ENCODE assay signal across 38 cellular contexts in the genomic region with DNA sequence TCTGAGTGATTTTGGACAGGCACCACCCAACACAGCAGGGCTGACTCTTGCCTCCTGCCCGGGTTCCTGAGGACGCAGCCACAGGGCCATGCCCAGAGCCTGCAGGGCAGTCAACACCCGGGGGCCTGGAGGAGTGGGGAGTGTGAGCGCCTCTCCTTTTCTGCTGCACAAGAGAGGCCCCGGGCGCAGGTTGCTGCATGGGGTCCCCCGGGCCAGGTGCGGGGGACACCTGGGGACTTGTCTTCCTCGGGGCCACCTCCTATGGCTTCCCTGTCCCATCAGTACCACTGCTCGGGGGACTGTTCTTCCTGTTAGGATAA. TPM values are rescaled to one million over a fixed set of nuclear protein-coding genes. Genes with fewer than 3 reads are reported as not detected.
DNase-seq lines count a peak whose midpoint lies in the region; ATAC-seq, FAIRE-seq and TF ChIP-seq lines count a peak whose summit lies in the region.
"Had no signal": no experiment of that assay in that cellular context is flagged by ENCODE, and none has a peak within 500 bp of the region (broad histone marks: within the 10 kb centered on the region; RNA-seq: fewer than 3 reads in every experiment).

No MANE protein-coding gene starts in this region.

- no peak overlapping the region for H3K23ac ChIP-seq in neuronal stem cell (ENCODE audit: low read depth, low read length, poor library complexity)

- no peak overlapping the region for H3K4ac ChIP-seq in neuronal stem cell (ENCODE audit: low read length)

- ATAC-seq in Right ventricle myocardium inferior, result no peak
- ATAC-seq in heart right ventricle, result no peak
- no peak for ATAC-seq in right cardiac atrium
- no peak for ATAC-seq in left ventricle myocardium superior
- ATAC-seq in HepG2, result no peak
- no peak for ATAC-seq in right lobe of liver
- ATAC-seq: A549; CD8-positive, alpha-beta T cell had no signal

- peaks cover 0 to 69% (median 28%) of the 10 kb centered on the region in 7 donors for H3K27me3 ChIP-seq in heart right ventricle
- H3K27me3 ChIP-seq in right cardiac atrium (ENCODE audit: control insufficient read depth, insufficient read depth), result no peaks in the 10 kb centered on the region
- H3K27me3 ChIP-seq in HepG2 (ENCODE audit: control insufficient read depth in 1 of 2, insufficient read depth in 2 of 2, low read length in 2 of 2), result peaks cover 19 to 63% of the 10 kb centered on the region in 2 experiments
- no peaks in the 10 kb centered on the region for H3K27me3 ChIP-seq in right lobe of liver
- H3K27me3 ChIP-seq in neuronal stem cell (ENCODE audit: control insufficient read depth in 3 of 3, insufficient read depth in 3 of 3, low read depth in 1 of 3, low read length in 3 of 3), result peaks cover 0 to 51% (median 0%) of the 10 kb centered on the region in 3 experiments
- H3K27me3 ChIP-seq: BLaER1 had no signal

- no peak overlapping the region for H3K9ac ChIP-seq in HepG2 (ENCODE audit: insufficient read depth, low read depth, low read length)
- no peak overlapping the region for H3K9ac ChIP-seq in neuronal stem cell (ENCODE audit: low read depth, low read length, poor library complexity)
- H3K9ac ChIP-seq: BLaER1; BLaER1 treated with 17β-estradiol and CSF1 and Interleukin-3, amounts not matched to agents 10 nM and 100 nM had no signal

- CTCF ChIA-PET in HepG2 (lab: Yijun Ruan, JAX; ENCODE audit: low intra/inter-chr PET ratio, low total read pairs), result no interaction called here

- 84 to 92% methylated on average over 10 of the region's 10 CpGs for WGBS in heart right ventricle, 2 donors
- WGBS in right cardiac atrium, result 81% methylated on average over 10 of the region's 10 CpGs
- 0% methylated on average over 3 of the region's 10 CpGs for WGBS in HepG2 (ENCODE audit: low lambda C conversion rate)
- WGBS in right lobe of liver (ENCODE audit: insufficient coverage, low coverage, low lambda C conversion rate, missing lambda C conversion rate), result no CpG with 5 or more reads among the region's 10 CpGs
- no CpG with 5 or more reads among the region's 10 CpGs for WGBS in neuronal stem cell (ENCODE audit: extremely low coverage in 2 of 2, insufficient read length in 2 of 2, insufficient replicate concordance in 1 of 2), 2 donors

- no peaks in the 10 kb centered on the region for H3K79me2 ChIP-seq in HepG2 (ENCODE audit: insufficient read depth, low read length)

- no peak overlapping the region for H2BK5ac ChIP-seq in neuronal stem cell (ENCODE audit: low read length)

- peaks cover 3% of the 10 kb centered on the region for H3K36me3 Mint-ChIP-seq in endothelial cell (ENCODE audit: low read depth, unreplicated experiment)
- H3K36me3 Mint-ChIP-seq: CD14-positive monocyte; CD4-positive, alpha-beta memory T cell; CD4-positive, CD25-positive, alpha-beta regulatory T cell; CD8-positive, alpha-beta memory T cell; CD8-positive, alpha-beta T cell had no signal

- H4K8ac ChIP-seq in neuronal stem cell (ENCODE audit: low read depth, low read length), result no peak overlapping the region

- H3K4me3 ChIP-seq in heart right ventricle (no peak overlapping the region), right cardiac atrium (ENCODE audit: low read length) (no peak overlapping the region), HepG2 (replicated peaks in 1 of 3; ENCODE audit: insufficient read depth in 1 of 3, low read depth in 2 of 3, low read length in 3 of 3) (no peak overlapping the region), right lobe of liver (no peak overlapping the region), neuronal stem cell (ENCODE audit: low read length in 2 of 2) (no peak overlapping the region)
- H3K4me3 ChIP-seq: A549; BLaER1; BLaER1 treated with 17β-estradiol and CSF1 and Interleukin-3, amounts not matched to agents 10 nM and 100 nM had no signal

- H3K27ac Mint-ChIP-seq in endothelial cell (ENCODE audit: unreplicated experiment), result no peak overlapping the region
- H3K27ac Mint-ChIP-seq: B cell; CD14-positive monocyte; CD4-positive, alpha-beta memory T cell; CD4-positive, alpha-beta T cell; CD4-positive, CD25-positive, alpha-beta regulatory T cell; CD8-positive, alpha-beta memory T cell; CD8-positive, alpha-beta T cell had no signal

- POLR2A ChIA-PET in HepG2 (lab: Yijun Ruan, JAX), result no interaction called here

- no peaks in the 10 kb centered on the region for H3K36me3 ChIP-seq in heart right ventricle
- no peaks in the 10 kb centered on the region for H3K36me3 ChIP-seq in HepG2 (replicated peaks in 1 of 2; ENCODE audit: control insufficient read depth in 1 of 2, insufficient read depth in 2 of 2, low read length in 2 of 2)
- no peaks in the 10 kb centered on the region for H3K36me3 ChIP-seq in right lobe of liver
- H3K36me3 ChIP-seq in neuronal stem cell (replicated peaks in 1 of 2; ENCODE audit: control insufficient read depth in 2 of 2, insufficient read depth in 2 of 2, low read length in 2 of 2), result no peaks in the 10 kb centered on the region
- H3K36me3 ChIP-seq: BE2C; BLaER1; BLaER1 treated with 17β-estradiol and CSF1 and Interleukin-3, amounts not matched to agents 10 nM and 100 nM had no signal

- TF ChIP-seq POLR2A in HepG2 (IDR thresholded peaks at IDR 0.05; ENCODE audit: insufficient read depth in 1 of 2, low read depth in 2 of 2, low read length in 2 of 2) (no peak), right lobe of liver (IDR thresholded peaks at IDR 0.05) (no peak)

- TF ChIP-seq CTCF in heart right ventricle (IDR thresholded peaks at IDR 0.05) (no peak), HepG2 (CRISPR knock-in tag; IDR thresholded peaks at IDR 0.05) (no peak), right lobe of liver (IDR thresholded peaks at IDR 0.05) (no peak), endothelial cell (IDR thresholded peaks at IDR 0.05; ENCODE audit: unreplicated experiment) (no peak)

- H2AFZ ChIP-seq in HepG2 (ENCODE audit: low read length), result no peak overlapping the region
- H2AFZ ChIP-seq in neuronal stem cell (ENCODE audit: low read length), result no peak overlapping the region

- no peak overlapping the region for H3K14ac ChIP-seq in neuronal stem cell (ENCODE audit: low read length)

- H3K4me3 Mint-ChIP-seq in endothelial cell (ENCODE audit: unreplicated experiment), result no peak overlapping the region
- H3K4me3 Mint-ChIP-seq: B cell; CD14-positive monocyte; CD4-positive, alpha-beta memory T cell; CD4-positive, alpha-beta T cell; CD4-positive, CD25-positive, alpha-beta regulatory T cell; CD8-positive, alpha-beta memory T cell; CD8-positive, alpha-beta T cell had no signal

- H3K4me2 ChIP-seq in HepG2 (ENCODE audit: low read depth, low read length) (no peak overlapping the region), neuronal stem cell (ENCODE audit: insufficient read depth, low read length, poor library complexity, severe bottlenecking) (no peak overlapping the region)
- H3K4me2 ChIP-seq: A549 had no signal

- no peak overlapping the region for H2BK120ac ChIP-seq in neuronal stem cell (ENCODE audit: low read depth, low read length)

- H3K79me1 ChIP-seq in neuronal stem cell (ENCODE audit: low read depth, low read length), result no peaks in the 10 kb centered on the region

- in situ Hi-C loops in HepG2 (cut with HindIII; ENCODE audit: extremely low pct_ligation_motif_present, low pct_unique_long_range_greater_than_20kb), result no loop called here

- no TSS peak for BruUV-seq in HepG2 (replicated peaks; lab: Mats Ljungman, UMichigan)

- TF ChIP-seq EP300 in HepG2 (IDR thresholded peaks at IDR 0.05; ENCODE audit: low read depth in 2 of 2, low read length in 2 of 2), result no peak
- TF ChIP-seq EP300 in HepG2 (CRISPR knock-in tag; IDR thresholded peaks at IDR 0.05; ENCODE audit: borderline replicate concordance), result no peak

- H3K27me3 Mint-ChIP-seq in endothelial cell (ENCODE audit: unreplicated experiment), result peaks cover 13% of the 10 kb centered on the region
- H3K27me3 Mint-ChIP-seq: B cell; CD4-positive, alpha-beta T cell; CD4-positive, CD25-positive, alpha-beta regulatory T cell had no signal

- no peak for FAIRE-seq in HepG2 (lab: Jason Lieb, UNC)
- FAIRE-seq: A204.1, A549, D721Med had no signal

- H2AK5ac ChIP-seq in neuronal stem cell (ENCODE audit: low read depth, low read length), result peak overlapping the region; percentile 70

- peaks cover 0 to 17% (median 0%) of the 10 kb centered on the region in 11 donors for H3K9me3 ChIP-seq in heart right ventricle
- no peaks in the 10 kb centered on the region for H3K9me3 ChIP-seq in right cardiac atrium (ENCODE audit: control insufficient read depth, low read length)
- no peaks in the 10 kb centered on the region; the same call in 1 of the 2 replicates for H3K9me3 ChIP-seq in HepG2 (ENCODE audit: low read length)
- no peaks in the 10 kb centered on the region for H3K9me3 ChIP-seq in right lobe of liver
- H3K9me3 ChIP-seq in neuronal stem cell (replicated peaks in 1 of 2; ENCODE audit: control insufficient read depth in 2 of 2, insufficient read depth in 1 of 2, low read depth in 1 of 2, low read length in 2 of 2), result peaks cover 3 to 11% of the 10 kb centered on the region in 2 donors
- H3K9me3 ChIP-seq: A549, BE2C, Caco-2 had no signal

- peaks cover 4% of the 10 kb centered on the region for H3K9me3 Mint-ChIP-seq in endothelial cell (ENCODE audit: unreplicated experiment)
- H3K9me3 Mint-ChIP-seq: CD4-positive, alpha-beta T cell; CD8-positive, alpha-beta memory T cell; CD8-positive, alpha-beta T cell had no signal

- H4K91ac ChIP-seq in neuronal stem cell (ENCODE audit: low read depth, low read length, poor library complexity), result no peak overlapping the region

- no peaks in the 10 kb centered on the region for H3K4me1 ChIP-seq in heart right ventricle
- no peaks in the 10 kb centered on the region for H3K4me1 ChIP-seq in right cardiac atrium (ENCODE audit: control insufficient read depth, insufficient read depth, low read length)
- peaks cover 17% of the 10 kb centered on the region for H3K4me1 ChIP-seq in HepG2 (ENCODE audit: insufficient read depth, low read length)
- H3K4me1 ChIP-seq in right lobe of liver, result no peaks in the 10 kb centered on the region
- H3K4me1 ChIP-seq in neuronal stem cell (ENCODE audit: control insufficient read depth in 2 of 2, insufficient read depth in 1 of 2, low read depth in 1 of 2, low read length in 2 of 2), result peaks cover 0 to 8% of the 10 kb centered on the region in 2 donors
- H3K4me1 ChIP-seq: A549, BE2C, Caco-2 had no signal

- no peaks in the 10 kb centered on the region for H3K4me1 Mint-ChIP-seq in endothelial cell (ENCODE audit: unreplicated experiment)
- H3K4me1 Mint-ChIP-seq: B cell; CD14-positive monocyte; CD4-positive, alpha-beta memory T cell; CD4-positive, CD25-positive, alpha-beta regulatory T cell; CD8-positive, alpha-beta memory T cell had no signal

- peak overlapping the region; percentile 64 for H3K18ac ChIP-seq in neuronal stem cell (ENCODE audit: low read length)

- DNase-seq in Right ventricle myocardium inferior (ENCODE audit: missing footprints), result peak; percentile 22
- no peak for DNase-seq in heart right ventricle
- peak in 2 of 3 donors; percentile 28 to 30 for DNase-seq in right cardiac atrium
- DNase-seq in left ventricle myocardium superior, result no peak
- no peak for DNase-seq in HepG2 (ENCODE audit: low spot score)
- DNase-seq in right lobe of liver, result no peak
- no peak for DNase-seq in neuronal stem cell (ENCODE audit: low spot score)
- DNase-seq in endothelial cell (ENCODE audit: low spot score), result no peak
- DNase-seq: 8988T; ACHN; AML-193; BE2C; C1 segment of cervical spinal cord; Caco-2; Calu3; CD4-positive, alpha-beta memory T cell; CD4-positive, alpha-beta T cell; CD4-positive, CD25-positive, alpha-beta regulatory T cell; CD8-positive, alpha-beta memory T cell; CD8-positive, alpha-beta T cell; COR-L47; DMS 273 treated with DMSO at 0.1 percent for 48 hours; DMS153; DMS53; DMS79; DND-41; EL had no signal

- no peak overlapping the region for H3K27ac ChIP-seq in heart right ventricle
- no peak overlapping the region for H3K27ac ChIP-seq in right cardiac atrium (ENCODE audit: low read length)
- no peak overlapping the region for H3K27ac ChIP-seq in HepG2 (ENCODE audit: extremely low read length, insufficient read depth, low read length)
- no peak overlapping the region for H3K27ac ChIP-seq in right lobe of liver
- H3K27ac ChIP-seq in neuronal stem cell (replicated peaks; ENCODE audit: low read length), result no peak overlapping the region
- H3K27ac ChIP-seq: 22Rv1; A549; BLaER1; BLaER1 treated with 17β-estradiol and CSF1 and Interleukin-3, amounts not matched to agents 10 nM and 100 nM; C4-2B had no signal

- intact Hi-C loops in Right ventricle myocardium inferior (cut with DNase I), result no loop called here
- intact Hi-C loops in heart right ventricle (cut with DNase I), result no loop called here
- intact Hi-C loops in right cardiac atrium (cut with DNase I), result loop anchor here in 1 of 4 donors (10.0 kb wide), 1 partner anchor 364 kb away; no protein-coding TSS in a partner anchor
- intact Hi-C loops in left ventricle myocardium superior (cut with micrococcal nuclease), result no loop called here
- intact Hi-C loops in HepG2 (cut with micrococcal nuclease; ENCODE audit: unreplicated experiment), result no loop called here
- intact Hi-C loops in right lobe of liver (cut with DNase I), result no loop called here

- H2BK15ac ChIP-seq in neuronal stem cell (ENCODE audit: low read length), result peak overlapping the region; percentile 26

- no peaks in the 10 kb centered on the region for H4K20me1 ChIP-seq in HepG2 (ENCODE audit: insufficient read depth, low read length)
- H4K20me1 ChIP-seq: BLaER1 had no signal

- no peak for TF ChIP-seq RAD21 in HepG2 (CRISPR knock-in tag; IDR thresholded peaks at IDR 0.05)

- H2BK12ac ChIP-seq in neuronal stem cell (ENCODE audit: low read length), result peak overlapping the region; percentile 22

RNA-seq across cellular contexts. Expression of a gene that starts 6.9 kb away (rescaled TPM):
- 0.70 TPM for total RNA-seq in Right ventricle myocardium inferior
- total RNA-seq in heart right ventricle, result under 1 TPM; 0.32 to 0.74 (median 0.42) TPM
- polyA plus RNA-seq in heart right ventricle, result under 1 TPM; 0.03 to 0.73 TPM
- total RNA-seq in right cardiac atrium, result 1 to 10 TPM in 2 of 4 donors, under 1 TPM in 2; 0.53 to 1.5 (median 0.94) TPM
- 0.27 TPM for polyA plus RNA-seq in right cardiac atrium
- total RNA-seq in left ventricle myocardium superior, result 0.59 TPM
- total RNA-seq in HepG2 (2016; rRNA removed; fragmentation: Illumina TruSeq; extraction: Trizol), result 0.07 TPM in 1 of 2 replicates, not detected in the other
- not detected in 2 replicates for total RNA-seq in HepG2 (2016; cell fraction: cytosol; rRNA removed; fragmentation: Illumina TruSeq; extraction: Trizol; ENCODE audit: low read depth)
- 0.09 TPM in 1 of 2 replicates, not detected in the other for total RNA-seq in HepG2 (2016; cell fraction: insoluble cytoplasmic fraction; rRNA removed; fragmentation: Illumina TruSeq; extraction: Trizol)
- total RNA-seq in HepG2 (2016; cell fraction: membrane; rRNA removed; fragmentation: Illumina TruSeq; extraction: Trizol), result 0.03 TPM in 1 of 2 replicates, not detected in the other
- 0.22 and 0.31 TPM in 2 replicates for total RNA-seq in HepG2 (2016; cell fraction: nucleus; rRNA removed; fragmentation: Illumina TruSeq; extraction: Trizol)
- 0.11 and 0.13 TPM in 2 replicates for polyA plus RNA-seq in HepG2 (2011; rRNA removed)
- polyA plus RNA-seq in HepG2 (2011; cell fraction: cytosol; rRNA removed), result 0.01 and 0.03 TPM in 2 replicates
- 1.1 and 1.5 TPM in 2 replicates for polyA plus RNA-seq in HepG2 (2011; cell fraction: nucleus; rRNA removed)
- polyA plus RNA-seq in HepG2 (2012), result 0.08 and 0.16 TPM in 2 replicates
- 0.01 TPM in 1 of 2 replicates, not detected in the other for polyA plus RNA-seq in HepG2 (2016; cell fraction: cytosol; fragmentation: Illumina TruSeq; extraction: Trizol; ENCODE audit: low read depth)
- 0.03 and 0.05 TPM in 2 replicates for polyA plus RNA-seq in HepG2 (2016; cell fraction: insoluble cytoplasmic fraction; fragmentation: Illumina TruSeq; extraction: Trizol; ENCODE audit: low read depth)
- 0.03 TPM in 1 of 2 replicates, not detected in the other for polyA plus RNA-seq in HepG2 (2016; cell fraction: membrane; fragmentation: Illumina TruSeq; extraction: Trizol; ENCODE audit: low read depth)
- polyA plus RNA-seq in HepG2 (2016; cell fraction: nucleus; fragmentation: Illumina TruSeq; extraction: Trizol; ENCODE audit: insufficient read depth, low read depth), result 0.33 and 0.36 TPM in 2 replicates
- polyA minus RNA-seq in HepG2 (2011; rRNA and poly(A)+ RNA removed; ENCODE audit: low replicate concordance), result 0.84 and 0.87 TPM in 2 replicates
- 0.09 and 0.10 TPM in 2 replicates for polyA minus RNA-seq in HepG2 (2011; cell fraction: cytosol; rRNA and poly(A)+ RNA removed)
- 1.7 and 2.5 TPM in 2 replicates for polyA minus RNA-seq in HepG2 (2011; cell fraction: nucleus; rRNA and poly(A)+ RNA removed)
- total RNA-seq in right lobe of liver, result under 1 TPM in 5 of 6 experiments, not detected in 1; 0.06 to 0.23 (median 0.18) TPM
- 0.39 TPM for polyA plus RNA-seq in neuronal stem cell (2013, experiment 1 of 2)
- 0.35 TPM for polyA plus RNA-seq in neuronal stem cell (2013, experiment 2 of 2)
- total RNA-seq in endothelial cell (ENCODE audit: unreplicated experiment), result 0.82 TPM
- total RNA-seq: A172, Daoy had no signal

Comparison
In these comparisons a context has a peak if more than half of its experiments do, and no peak if none do; other contexts are left out.
1. DNase-seq: peak in Right ventricle myocardium inferior (single experiment) and right cardiac atrium (2 of 3); none in heart right ventricle (0 of 2), left ventricle myocardium superior (single experiment), HepG2 (single experiment), right lobe of liver (0 of 3), neuronal stem cell (single experiment) and endothelial cell (single experiment).